ENCODE assay signal across 27 cellular contexts in the genomic region with DNA sequence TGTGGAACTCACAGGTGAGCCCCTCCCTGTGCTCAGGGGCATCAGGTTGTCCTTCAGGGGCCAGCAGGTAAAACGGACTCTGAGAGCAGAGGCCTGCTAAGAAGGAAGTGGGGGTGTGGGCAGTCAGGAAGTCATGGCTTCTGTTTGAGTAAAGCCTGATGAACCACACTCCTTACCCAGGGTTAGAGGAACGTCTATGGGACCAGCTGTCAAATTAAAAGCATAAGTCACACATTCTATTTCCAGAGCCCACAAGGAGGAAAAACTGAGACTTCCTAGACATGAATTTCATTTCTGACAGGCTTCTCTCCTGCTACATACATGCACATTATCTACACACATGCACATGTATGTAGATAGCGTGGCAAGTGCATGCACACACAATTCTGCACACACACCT.
DNase-seq lines count a peak whose midpoint lies in the region; ATAC-seq and TF ChIP-seq lines count a peak whose summit lies in the region.
"Had no signal": no experiment of that assay in that cellular context is flagged by ENCODE, and none has a peak within 500 bp of the region (broad histone marks: within the 10 kb centered on the region; RNA-seq: fewer than 3 reads in every experiment).

No MANE protein-coding gene starts in this region.

- DNase-seq in Calu3 (peak; percentile 14), SKM-1 (lab: John Stamatoyannopoulos, UW; ENCODE audit: unreplicated experiment) (peak; percentile 9), body of pancreas (no peak)
- no peak for DNase-seq in activated CD4-positive, alpha-beta T cell treated with anti-CD3 and anti-CD28 coated beads for 4 hours
- no peak for DNase-seq in activated T-cell treated with anti-CD3 and anti-CD28 coated beads, Interleukin-2, amount 50 U/mL, for 48 hours
- DNase-seq: AML-193, HFFc6, IMR-90, KG1, MM.1S, NCI-H1048, NCI-H1694, NCI-H2081 treated with DMSO at 0.1 percent for 48 hours, NCI-H2171 treated with DMSO at 0.1 percent for 48 hours, NCI-H345, NCI-H524 treated with DMSO at 0.1 percent for 48 hours, Right ventricle myocardium superior, RPMI8226, T-helper 1 cell had no signal

- WGBS in body of pancreas, 2 donors, result 61 to 64% methylated on average over 3 of the region's 3 CpGs

- H3K27me3 Mint-ChIP-seq in Calu3 (ENCODE audit: unreplicated experiment), result no peaks in the 10 kb centered on the region

- H3K4me3 Mint-ChIP-seq in Calu3 (ENCODE audit: low read depth, unreplicated experiment), result no peak overlapping the region
- H3K4me3 Mint-ChIP-seq: CD14-positive monocyte, GM23338, HFFc6 had no signal

- no peaks in the 10 kb centered on the region for H3K27me3 ChIP-seq in BLaER1
- no peaks in the 10 kb centered on the region for H3K27me3 ChIP-seq in neutrophil
- H3K27me3 ChIP-seq in body of pancreas, result no peaks in the 10 kb centered on the region
- H3K27me3 ChIP-seq: SJSA1 had no signal

- intact Hi-C loops in Calu3 (cut with micrococcal nuclease; ENCODE audit: unreplicated experiment) (no loop called here), body of pancreas (cut with DNase I) (no loop called here)

- H3K36me3 ChIP-seq in BLaER1 (no peaks in the 10 kb centered on the region), neutrophil (no peaks in the 10 kb centered on the region), body of pancreas (replicated peaks in 1 of 2; ENCODE audit: insufficient read depth in 1 of 2, low read depth in 2 of 2) (no peaks in the 10 kb centered on the region)
- H3K36me3 ChIP-seq: HAP-1 had no signal

- no peak overlapping the region for H3K27ac Mint-ChIP-seq in Calu3 (ENCODE audit: unreplicated experiment)
- H3K27ac Mint-ChIP-seq: GM23338, HFFc6 had no signal

- CTCF ChIA-PET in Calu3 (lab: Charles Lee), result interaction anchor here (0.6 kb wide), 1 partner anchor 623 kb away, joined by 3 read pairs; no protein-coding TSS in a partner anchor

- no peak overlapping the region for H3K27ac ChIP-seq in BLaER1
- peak overlapping the region; percentile 62 for H3K27ac ChIP-seq in neutrophil
- H3K27ac ChIP-seq in body of pancreas, result no peak overlapping the region
- H3K27ac ChIP-seq: A549, SJSA1 had no signal

- H3K9me3 ChIP-seq in BLaER1, result peaks cover 14% of the 10 kb centered on the region
- H3K9me3 ChIP-seq in neutrophil, result no peaks in the 10 kb centered on the region
- H3K9me3 ChIP-seq in body of pancreas, result no peaks in the 10 kb centered on the region
- H3K9me3 ChIP-seq: A549, HAP-1, SJSA1 had no signal

- H3K4me3 ChIP-seq in BLaER1 (no peak overlapping the region), neutrophil (ENCODE audit: low read depth in 1 of 2, low read length in 1 of 2) (peak overlapping the region in 1 of 2 experiments; percentile 2), body of pancreas (no peak overlapping the region)
- H3K4me3 ChIP-seq: A549, GM12878, GM23338, HAP-1, SJSA1 had no signal

- no peaks in the 10 kb centered on the region for H3K9me3 Mint-ChIP-seq in Calu3 (ENCODE audit: low read depth, unreplicated experiment)

- H3K4me2 ChIP-seq in BLaER1, result peak overlapping the region; percentile 91
- H3K4me2 ChIP-seq: A549, GM23338 had no signal

- no peak overlapping the region for H3K9ac ChIP-seq in BLaER1

- H3K4me1 Mint-ChIP-seq in Calu3 (ENCODE audit: low read depth, unreplicated experiment), result peaks cover 38% of the 10 kb centered on the region

- TF ChIP-seq POLR2A in body of pancreas (IDR thresholded peaks at IDR 0.05), result no peak

- H3K36me3 Mint-ChIP-seq in Calu3 (ENCODE audit: insufficient read depth, unreplicated experiment), result no peaks in the 10 kb centered on the region
- H3K36me3 Mint-ChIP-seq: CD14-positive monocyte had no signal

- H4K20me1 ChIP-seq in BLaER1, result no peaks in the 10 kb centered on the region

- BruUV-seq in Calu3 (replicated peaks; lab: Mats Ljungman, UMichigan), result no TSS peak

- H3K4me1 ChIP-seq in BLaER1 (peaks cover 70% of the 10 kb centered on the region), neutrophil (ENCODE audit: control insufficient read depth in 1 of 2, insufficient read depth in 1 of 2, low read depth in 1 of 2, low read length in 1 of 2) (peaks cover 35 to 55% of the 10 kb centered on the region in 2 experiments), body of pancreas (peaks cover 4% of the 10 kb centered on the region)
- H3K4me1 ChIP-seq: HAP-1 had no signal

- no peak for ATAC-seq in body of pancreas
- ATAC-seq: A549, GM12878, GM23338 had no signal

- no peak for TF ChIP-seq CTCF in Calu3 (IDR thresholded peaks at IDR 0.05; ENCODE audit: unreplicated experiment)
- no peak for TF ChIP-seq CTCF in neutrophil (IDR thresholded peaks at IDR 0.05)
- TF ChIP-seq CTCF in body of pancreas (IDR thresholded peaks at IDR 0.05), result no peak

Comparison
In these comparisons a context has a peak if more than half of its experiments do, and no peak if none do; other contexts are left out.
1. DNase-seq: peak in Calu3 (single experiment) and SKM-1 (single experiment); none in activated CD4-positive, alpha-beta T cell treated with anti-CD3 and anti-CD28 coated beads for 4 hours (0 of 2), body of pancreas (0 of 4) and activated T-cell treated with anti-CD3 and anti-CD28 coated beads, Interleukin-2, amount 50 U/mL, for 48 hours (0 of 2).